8 cellular contexts compared by ENCODE assay signal in genomic region chr12:56117082-56117706, GRCh38. TPM values are rescaled to one million over a fixed set of nuclear protein-coding genes. Genes with fewer than 3 reads are reported as not detected.
A peak's percentile ranks its signal among the peaks of the same experiment; 100 is the strongest.
DNase-seq lines count a peak whose midpoint lies in the region; ATAC-seq and TF ChIP-seq lines count a peak whose summit lies in the region.
"Not testable (repeated sequence)": the region's sequence is repeated elsewhere in the genome, so short reads cannot be mapped to it uniquely, and the experiment has no call there.

No MANE protein-coding gene starts in this region.

- CTCF ChIA-PET in activated B cell treated with CpG ODN at 0.5 μM for 24 hours (lab: Charles Lee) = interaction anchor here (0.7 to 4.7 kb wide), 7 partner anchors 9 to 379 kb away, joined by 3 to 80 read pairs (median 3); partner anchors contain the start of genes ESYT1 and SMARCC2

- peak overlapping the region; percentile 100 for H3K4me3 Mint-ChIP-seq in activated B cell treated with CpG ODN at 0.5 μM for 24 hours

- not testable (repeated sequence) for H3K27me3 ChIP-seq in brain microvascular endothelial cell (replicated peaks); lung (ENCODE audit: control insufficient read depth, insufficient read depth); rectal smooth muscle tissue (ENCODE audit: control insufficient read depth, insufficient read depth, low read length); uterus

- H3K4me1 ChIP-seq in lung (ENCODE audit: control insufficient read depth in 2 of 2, insufficient read depth in 2 of 2, low read length in 2 of 2) = not testable (repeated sequence)
- peaks cover 19% of the 10 kb centered on the region for H3K4me1 ChIP-seq in rectal smooth muscle tissue (ENCODE audit: control insufficient read depth, insufficient read depth, low read length)
- peaks cover 5 to 14% of the 10 kb centered on the region in 2 donors for H3K4me1 ChIP-seq in uterus

- H3K9me3 ChIP-seq in lung (ENCODE audit: control insufficient read depth in 2 of 2, insufficient read depth in 1 of 2, low read length in 1 of 2); uterus: not testable (repeated sequence)

- peaks cover 37% of the 10 kb centered on the region for H3K4me1 Mint-ChIP-seq in activated B cell treated with CpG ODN at 0.5 μM for 24 hours

- DNase-seq in GM12864 (ENCODE audit: low read depth); activated B cell treated with CpG ODN at 0.5 μM for 24 hours; brain microvascular endothelial cell; fibroblast of the aortic adventitia (ENCODE audit: low read depth); lung (ENCODE audit: low spot score); uterus: not testable (repeated sequence)
- DNase-seq in NCI-H2171 treated with DMSO at 0.1 percent for 48 hours (lab: John Stamatoyannopoulos, UW) = peak; percentile 60

- H3K36me3 Mint-ChIP-seq in activated B cell treated with CpG ODN at 0.5 μM for 24 hours (ENCODE audit: low read depth) = peaks cover 66% of the 10 kb centered on the region

- not testable (repeated sequence) for TF ChIP-seq CTCF in GM12864 (IDR thresholded peaks at IDR 0.05; ENCODE audit: low read depth, low read length, missing control alignments); activated B cell treated with CpG ODN at 0.5 μM for 24 hours (IDR thresholded peaks at IDR 0.05); brain microvascular endothelial cell (IDR thresholded peaks at IDR 0.05; ENCODE audit: low read depth, low read length, missing control alignments); fibroblast of the aortic adventitia (IDR thresholded peaks at IDR 0.05; ENCODE audit: insufficient read depth, low read length); lung (IDR thresholded peaks at IDR 0.05; ENCODE audit: control extremely low read depth, extremely low read depth); uterus (IDR thresholded peaks at IDR 0.05)

- H3K9me3 Mint-ChIP-seq in activated B cell treated with CpG ODN at 0.5 μM for 24 hours = not testable (repeated sequence)

- not testable (repeated sequence) for ATAC-seq in activated B cell treated with CpG ODN at 0.5 μM for 24 hours (ENCODE audit: low read depth); lung (ENCODE audit: insufficient read depth, low FRiP score)

- H3K27ac Mint-ChIP-seq in activated B cell treated with CpG ODN at 0.5 μM for 24 hours = peak overlapping the region; percentile 99

- peak overlapping the region; percentile 96 for H3K9ac ChIP-seq in rectal smooth muscle tissue (ENCODE audit: low read length)

- in situ Hi-C loops in brain microvascular endothelial cell (cut with HindIII; ENCODE audit: low pct_ligation_motif_present, low sequenced_read_pairs) = loop anchor here (5.0 kb wide), 1 partner anchor 70 kb away; the partner anchor contains the start of gene SMARCC2

- intact Hi-C loops in activated B cell treated with CpG ODN at 0.5 μM for 24 hours (cut with micrococcal nuclease) (loop anchor here (5.0 kb wide), 5 partner anchors 300 to 1405 kb away; partner anchors contain the start of genes DDIT3, MBD6, NAB2 and NACA), uterus (cut with DNase I; ENCODE audit: low total_unique reads) (loop anchor here (5.0 kb wide), 1 partner anchor 105 kb away; the partner anchor contains the start of genes NABP2 and RNF41)

- H3K27ac ChIP-seq in brain microvascular endothelial cell = peak overlapping the region; percentile 82
- peak overlapping the region; percentile 91 to 99 for H3K27ac ChIP-seq in lung (ENCODE audit: low read depth in 1 of 2, low read length in 1 of 2)
- H3K27ac ChIP-seq in rectal smooth muscle tissue (ENCODE audit: low read depth, low read length) = peak overlapping the region; percentile 95
- peak overlapping the region; percentile 98 for H3K27ac ChIP-seq in uterus

- not testable (repeated sequence) for TF ChIP-seq POLR2A in uterus (IDR thresholded peaks at IDR 0.05)

- POLR2A ChIA-PET in activated B cell treated with CpG ODN at 0.5 μM for 24 hours (lab: Charles Lee) = interaction anchor here (0.6 to 5.0 kb wide), 30 partner anchors 10 to 572 kb away, joined by 3 to 116 read pairs (median 6); partner anchors contain the start of genes BAZ2A, CNPY2, DNAJC14 and ESYT1

- H3K36me3 ChIP-seq in brain microvascular endothelial cell (replicated peaks) = peaks cover 26% of the 10 kb centered on the region
- H3K36me3 ChIP-seq in lung (ENCODE audit: control insufficient read depth in 2 of 2, insufficient read depth in 2 of 2, low read length in 2 of 2) = peaks cover 10 to 21% of the 10 kb centered on the region in 2 donors
- peaks cover 18% of the 10 kb centered on the region for H3K36me3 ChIP-seq in rectal smooth muscle tissue (ENCODE audit: control insufficient read depth, insufficient read depth, low read length)
- not testable (repeated sequence) for H3K36me3 ChIP-seq in uterus

- not testable (repeated sequence) for H3K27me3 Mint-ChIP-seq in activated B cell treated with CpG ODN at 0.5 μM for 24 hours

- peak overlapping the region; percentile 78 for H3K4me3 ChIP-seq in GM12864 (ENCODE audit: low read depth, low read length)
- H3K4me3 ChIP-seq in brain microvascular endothelial cell (ENCODE audit: low read depth, low read length) = peak overlapping the region; percentile 98
- H3K4me3 ChIP-seq in fibroblast of the aortic adventitia (ENCODE audit: low read depth, low read length) = peak overlapping the region; percentile 79
- H3K4me3 ChIP-seq in lung = peak overlapping the region; percentile 63
- peak overlapping the region; percentile 87 for H3K4me3 ChIP-seq in rectal smooth muscle tissue (ENCODE audit: low read length)
- peak overlapping the region; percentile 61 to 77 for H3K4me3 ChIP-seq in uterus

- WGBS in lung, 2 donors = 2 to 6% methylated on average over 12 of the region's 16 CpGs

RNA-seq across cellular contexts. Expression of gene RPL41, which starts 0.8 kb away (rescaled TPM):
- total RNA-seq in activated B cell treated with CpG ODN at 0.5 μM for 24 hours = 5,829 and 6,631 TPM in 2 replicates
- 2,772 and 12,570 TPM in 2 replicates for total RNA-seq in fibroblast of the aortic adventitia (ENCODE audit: low replicate concordance)
- total RNA-seq in lung = 1,000 to 10,000 TPM; 1,569 to 3,132 TPM
- polyA plus RNA-seq in lung = 1,000 to 10,000 TPM; 4,690 to 5,737 TPM
- total RNA-seq in uterus = 1,000 to 10,000 TPM; 1,022 to 4,789 (median 2,600) TPM

RNA-seq across cellular contexts. Expression of gene ZC3H10, which starts 0.9 kb away (rescaled TPM):
- total RNA-seq in activated B cell treated with CpG ODN at 0.5 μM for 24 hours (15.4 and 17.1 TPM in 2 replicates), fibroblast of the aortic adventitia (ENCODE audit: low replicate concordance) (5.9 and 7.3 TPM in 2 replicates), lung (1 to 10 TPM; 2.5 to 7.9 TPM), uterus (1 to 10 TPM; 1.3 to 9.8 (median 4.2) TPM)
- 1 to 10 TPM; 3.1 to 3.5 TPM for polyA plus RNA-seq in lung

RNA-seq across cellular contexts. Expression of gene ESYT1, which starts 10.9 kb away (rescaled TPM):
- total RNA-seq in activated B cell treated with CpG ODN at 0.5 μM for 24 hours = 120 and 137 TPM in 2 replicates
- total RNA-seq in fibroblast of the aortic adventitia (ENCODE audit: low replicate concordance) = 207 and 267 TPM in 2 replicates
- 100 to 1,000 TPM in 1 of 2 donors, 10 to 100 TPM in 1; 57.4 to 131 TPM for total RNA-seq in lung
- polyA plus RNA-seq in lung = 10 to 100 TPM; 23.5 to 71.0 TPM
- 100 to 1,000 TPM in 3 of 4 donors, 10 to 100 TPM in 1; 98.4 to 203 (median 134) TPM for total RNA-seq in uterus

RNA-seq across cellular contexts. Expression of gene PA2G4, which starts 12.8 kb away (rescaled TPM):
- total RNA-seq in activated B cell treated with CpG ODN at 0.5 μM for 24 hours (137 and 155 TPM in 2 replicates), fibroblast of the aortic adventitia (ENCODE audit: low replicate concordance) (102 and 141 TPM in 2 replicates), lung (10 to 100 TPM; 80.2 to 81.3 TPM), uterus (100 to 1,000 TPM in 1 of 4 donors, 10 to 100 TPM in 3; 64.4 to 120 (median 81.0) TPM)
- polyA plus RNA-seq in lung = 100 to 1,000 TPM in 1 of 2 donors, 10 to 100 TPM in 1; 97.6 to 137 TPM

RNA-seq across cellular contexts. Expression of gene MYL6B, which starts 35.2 kb away (rescaled TPM):
- 25.2 and 36.2 TPM in 2 replicates for total RNA-seq in activated B cell treated with CpG ODN at 0.5 μM for 24 hours
- 74.2 and 125 TPM in 2 replicates for total RNA-seq in fibroblast of the aortic adventitia (ENCODE audit: low replicate concordance)
- 10 to 100 TPM; 39.1 to 46.1 TPM for total RNA-seq in lung
- polyA plus RNA-seq in lung = 10 to 100 TPM; 20.7 to 40.3 TPM
- total RNA-seq in uterus = 10 to 100 TPM in 3 of 4 donors, 1 to 10 TPM in 1; 6.7 to 57.5 (median 27.0) TPM
